ENCODE assay signal across 8 cellular contexts in the genomic region with DNA sequence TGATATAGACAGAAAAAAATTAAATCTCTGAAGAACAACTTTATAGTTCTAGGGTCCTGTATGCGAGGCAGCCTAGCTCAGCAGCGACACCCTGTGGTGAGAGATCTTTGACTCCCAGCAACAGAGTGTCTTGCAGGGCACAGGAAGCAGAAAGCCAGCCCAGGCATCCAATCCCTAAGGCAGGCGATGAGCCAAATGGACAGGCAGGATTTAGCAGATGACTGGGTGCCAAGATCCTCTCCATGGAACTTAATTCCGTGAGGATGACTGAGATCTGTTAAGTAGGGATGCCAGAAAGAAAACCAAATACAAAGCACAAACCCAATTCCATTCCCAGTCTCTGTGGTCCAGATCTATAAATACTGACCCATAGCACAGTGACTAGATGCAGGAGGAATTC. TPM values are rescaled to one million over a fixed set of nuclear protein-coding genes. Genes with fewer than 3 reads are reported as not detected.
DNase-seq lines count a peak whose midpoint lies in the region; ATAC-seq, FAIRE-seq and TF ChIP-seq lines count a peak whose summit lies in the region.

No MANE protein-coding gene starts in this region.

- no peak for TF ChIP-seq EP300 in A549 (IDR thresholded peaks at IDR 0.05)

- no peaks in the 10 kb centered on the region for H3K9me3 Mint-ChIP-seq in activated B cell treated with CpG ODN at 0.5 μM for 24 hours

- TF ChIP-seq RAD21 in A549 (conservative IDR thresholded peaks at IDR 0.05 in 1 of 2, IDR thresholded peaks at IDR 0.05 in 1 of 2): peak; percentile 86 to 92

- H3K27me3 Mint-ChIP-seq in activated B cell treated with CpG ODN at 0.5 μM for 24 hours: no peaks in the 10 kb centered on the region

- H3K4me1 ChIP-seq in A549 (peaks cover 31% of the 10 kb centered on the region), keratinocyte (ENCODE audit: control insufficient read depth, extremely low read depth, insufficient read depth, low read length) (no peaks in the 10 kb centered on the region)

- H3K27ac ChIP-seq in A549 (peak overlapping the region; percentile 64 to 81; a peak in 5 of 6 replicates), keratinocyte (ENCODE audit: control insufficient read depth, insufficient read depth, low read length) (no peak overlapping the region)

- H3K27me3 ChIP-seq in bronchial epithelial cell (ENCODE audit: control insufficient read depth, insufficient read depth, low read length): no peaks in the 10 kb centered on the region
- no peaks in the 10 kb centered on the region for H3K27me3 ChIP-seq in keratinocyte (ENCODE audit: control insufficient read depth, extremely low read depth, insufficient read depth, low read length)

- POLR2A ChIA-PET in A549 (lab: Yijun Ruan, JAX): no interaction called here
- POLR2A ChIA-PET in activated B cell treated with CpG ODN at 0.5 μM for 24 hours (lab: Charles Lee): no interaction called here

- no peak for TF ChIP-seq POLR2A in A549 (IDR thresholded peaks at IDR 0.05; ENCODE audit: low read length)

- H3K79me2 ChIP-seq in keratinocyte (ENCODE audit: control insufficient read depth, insufficient read depth, low read length): no peaks in the 10 kb centered on the region

- H2AFZ ChIP-seq in keratinocyte (ENCODE audit: control insufficient read depth, low read length): no peak overlapping the region

- dilution Hi-C loops in keratinocyte (cut with MboI; ENCODE audit: extremely low pct_ligation_motif_present, low sequenced_read_pairs): no loop called here

- 0% methylated on average over 4 of the region's 4 CpGs for WGBS in A549 (ENCODE audit: missing lambda C conversion rate)

- no peak overlapping the region for H3K27ac Mint-ChIP-seq in activated B cell treated with CpG ODN at 0.5 μM for 24 hours

- FAIRE-seq in A549 (lab: Jason Lieb, UNC): no peak
- peak; percentile 77 for FAIRE-seq in GM19239 (lab: Jason Lieb, UNC)
- peak; percentile 50 for FAIRE-seq in bronchial epithelial cell (lab: Jason Lieb, UNC)
- FAIRE-seq in keratinocyte (lab: Jason Lieb, UNC): peak; percentile 53

- intact Hi-C loops in activated B cell treated with CpG ODN at 0.5 μM for 24 hours (cut with micrococcal nuclease): loop anchor here (1.0 kb wide), 2 partner anchors 423 to 507 kb away; no protein-coding TSS in a partner anchor

- H3K36me3 Mint-ChIP-seq in activated B cell treated with CpG ODN at 0.5 μM for 24 hours (ENCODE audit: low read depth): peaks cover 13% of the 10 kb centered on the region

- ATAC-seq in A549 (peak; percentile 96 to 97), activated B cell treated with CpG ODN at 0.5 μM for 24 hours (ENCODE audit: low read depth) (peak; percentile 64), HG02970 (IDR thresholded peaks at IDR 0.05; ENCODE audit: low FRiP score, unreplicated experiment) (no peak)

- H3K4me3 ChIP-seq in A549 (no peak overlapping the region), bronchial epithelial cell (ENCODE audit: low read depth, low read length) (no peak overlapping the region), keratinocyte (ENCODE audit: control insufficient read depth in 2 of 3, extremely low read depth in 1 of 3, insufficient read depth in 2 of 3, low read depth in 1 of 3, low read length in 3 of 3) (no peak overlapping the region)

- CTCF ChIA-PET in A549 (lab: Yijun Ruan, JAX) (interaction anchor here (0.6 to 3.1 kb wide), 29 partner anchors 8 to 508 kb away, joined by 3 to 22 read pairs (median 4); no protein-coding TSS in a partner anchor), activated B cell treated with CpG ODN at 0.5 μM for 24 hours (lab: Charles Lee) (interaction anchor here (0.6 to 1.7 kb wide), 8 partner anchors 26 to 508 kb away, joined by 3 to 10 read pairs (median 4); no protein-coding TSS in a partner anchor)

- TF ChIP-seq CTCF in A549 (IDR thresholded peaks at IDR 0.05) (peak; percentile 79), activated B cell treated with CpG ODN at 0.5 μM for 24 hours (IDR thresholded peaks at IDR 0.05) (peak; percentile 44), bronchial epithelial cell (IDR thresholded peaks at IDR 0.05; ENCODE audit: insufficient read depth, low read length, severe bottlenecking) (peak; percentile 78), keratinocyte (optimal IDR thresholded peaks at IDR 0.05 in 1 of 3, IDR thresholded peaks at IDR 0.05 in 1 of 3, conservative IDR thresholded peaks at IDR 0.05 in 1 of 3; ENCODE audit: extremely low read depth in 1 of 3, insufficient read depth in 2 of 3, low read length in 3 of 3) (peak; percentile 83 to 93 (median 89))

- DNase-seq in A549 (ENCODE audit: low read depth in 1 of 2, low spot score in 1 of 2) (peak; percentile 43 to 86), GM19239 (ENCODE audit: insufficient read length, low spot score) (peak; percentile 57), NCI-H2227 treated with DMSO at 0.1 percent for 48 hours (lab: John Stamatoyannopoulos, UW) (peak; percentile 76), activated B cell treated with CpG ODN at 0.5 μM for 24 hours (peak; percentile 46), bronchial epithelial cell (ENCODE audit: low read depth) (peak; percentile 83), keratinocyte (ENCODE audit: low read depth, low spot score) (peak; percentile 56)
- peak; percentile 58 to 65 (median 63) for DNase-seq in stimulated activated CD4-positive, alpha-beta T cell treated with anti-CD3 and anti-CD28 coated beads, Interleukin-1b, Interleukin-23, amount 100 ng/mL, for 24 hours (ENCODE audit: low read depth in 4 of 4, low spot score in 1 of 4)

- peaks cover 2% of the 10 kb centered on the region for H3K36me3 ChIP-seq in bronchial epithelial cell (ENCODE audit: control insufficient read depth, insufficient read depth, low read length)
- H3K36me3 ChIP-seq in keratinocyte (ENCODE audit: control insufficient read depth in 2 of 2, extremely low read depth in 1 of 2, insufficient read depth in 2 of 2, low read length in 2 of 2): peaks cover 4 to 5% of the 10 kb centered on the region in 2 experiments

- no peaks in the 10 kb centered on the region for H3K9me3 ChIP-seq in A549
- H3K9me3 ChIP-seq in keratinocyte (ENCODE audit: control insufficient read depth, low read depth, low read length): no peaks in the 10 kb centered on the region

- no peaks in the 10 kb centered on the region for H3K9me1 ChIP-seq in keratinocyte (ENCODE audit: control insufficient read depth, extremely low read depth, insufficient read depth, low read length)

- no peak overlapping the region for H3K4me3 Mint-ChIP-seq in activated B cell treated with CpG ODN at 0.5 μM for 24 hours

- H3K9ac ChIP-seq in keratinocyte (ENCODE audit: control insufficient read depth, extremely low read depth, insufficient read depth, low read length): no peak overlapping the region

- H3K4me2 ChIP-seq in A549 (peak overlapping the region; percentile 25), keratinocyte (ENCODE audit: control insufficient read depth, extremely low read depth, insufficient read depth, low read depth, low read length) (no peak overlapping the region)

- no peaks in the 10 kb centered on the region for H4K20me1 ChIP-seq in keratinocyte (ENCODE audit: control insufficient read depth, extremely low read depth, insufficient read depth, low read length)

- no peaks in the 10 kb centered on the region for H3K4me1 Mint-ChIP-seq in activated B cell treated with CpG ODN at 0.5 μM for 24 hours

TF ChIP-seq in A549, 52 proteins besides CTCF, POLR2A, EP300 and RAD21:
- TF ChIP-seq ZSCAN20 (CRISPR knock-in tag; IDR thresholded peaks at IDR 0.05) (no peak), CBX2 (IDR thresholded peaks at IDR 0.05; ENCODE audit: borderline replicate concordance, low read depth) (no peak), TP53 (CRISPR knock-in tag; IDR thresholded peaks at IDR 0.05) (no peak), SMC3 (IDR thresholded peaks at IDR 0.05) (peak; percentile 84), HEYL (CRISPR knock-in tag; IDR thresholded peaks at IDR 0.05) (no peak), POLR2AphosphoS2 (conservative IDR thresholded peaks at IDR 0.05; ENCODE audit: low read length) (no peak)
- TF ChIP-seq, protein P1, sequence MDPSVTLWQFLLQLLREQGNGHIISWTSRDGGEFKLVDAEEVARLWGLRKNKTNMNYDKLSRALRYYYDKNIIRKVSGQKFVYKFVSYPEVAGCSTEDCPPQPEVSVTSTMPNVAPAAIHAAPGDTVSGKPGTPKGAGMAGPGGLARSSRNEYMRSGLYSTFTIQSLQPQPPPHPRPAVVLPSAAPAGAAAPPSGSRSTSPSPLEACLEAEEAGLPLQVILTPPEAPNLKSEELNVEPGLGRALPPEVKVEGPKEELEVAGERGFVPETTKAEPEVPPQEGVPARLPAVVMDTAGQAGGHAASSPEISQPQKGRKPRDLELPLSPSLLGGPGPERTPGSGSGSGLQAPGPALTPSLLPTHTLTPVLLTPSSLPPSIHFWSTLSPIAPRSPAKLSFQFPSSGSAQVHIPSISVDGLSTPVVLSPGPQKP (IDR thresholded peaks at IDR 0.05; ENCODE audit: low read depth, low read length): no peak
- TF ChIP-seq, protein P2, sequence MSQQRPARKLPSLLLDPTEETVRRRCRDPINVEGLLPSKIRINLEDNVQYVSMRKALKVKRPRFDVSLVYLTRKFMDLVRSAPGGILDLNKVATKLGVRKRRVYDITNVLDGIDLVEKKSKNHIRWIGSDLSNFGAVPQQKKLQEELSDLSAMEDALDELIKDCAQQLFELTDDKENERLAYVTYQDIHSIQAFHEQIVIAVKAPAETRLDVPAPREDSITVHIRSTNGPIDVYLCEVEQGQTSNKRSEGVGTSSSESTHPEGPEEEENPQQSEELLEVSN (IDR thresholded peaks at IDR 0.05; ENCODE audit: borderline replicate concordance, low read depth): no peak

RNA-seq across cellular contexts. Expression of a gene that starts 38.8 kb away (rescaled TPM):
- polyA plus RNA-seq in A549 (2011; rRNA removed): 23.1 and 24.3 TPM in 2 replicates
- 4.3 and 4.8 TPM in 2 replicates for polyA plus RNA-seq in A549 (2012; cell fraction: cytosol; rRNA removed)
- 4.8 and 6.9 TPM in 2 replicates for polyA plus RNA-seq in A549 (2012; cell fraction: nucleus; rRNA removed)
- polyA plus RNA-seq in A549 (2017; fragmentation: RNase III; extraction: RNeasy Plus Mini Kit Qiagen cat#74134 plus additional on column Dnase treatment): 7.6 to 9.0 TPM (median 8.4 TPM) in 3 replicates
- 24.9 and 27.6 TPM in 2 replicates for polyA minus RNA-seq in A549 (2011; rRNA and poly(A)+ RNA removed)
- total RNA-seq in activated B cell treated with CpG ODN at 0.5 μM for 24 hours: 8.1 and 10.6 TPM in 2 replicates
- 26.3 and 32.1 TPM in 2 replicates for total RNA-seq in bronchial epithelial cell
- 9.2 to 12.9 TPM (median 11.5 TPM) in 3 replicates for polyA plus RNA-seq in keratinocyte
- 4.3 TPM for polyA plus RNA-seq in keratinocyte (2011; ENCODE audit: low read depth)
- polyA plus RNA-seq in keratinocyte (2011; cell fraction: cytosol; rRNA removed): 7.7 and 10.9 TPM in 2 replicates
- 16.3 and 19.4 TPM in 2 replicates for polyA plus RNA-seq in keratinocyte (2011; cell fraction: nucleus; rRNA removed)
- 2.6 and 10.9 TPM in 2 replicates for polyA plus RNA-seq in keratinocyte (2012; ENCODE audit: low replicate concordance)
- polyA minus RNA-seq in keratinocyte: 8.9 to 30.1 TPM (median 18.7 TPM) in 3 replicates
- 6.3 TPM for polyA minus RNA-seq in keratinocyte (2011; cell fraction: cytosol; rRNA and poly(A)+ RNA removed)
- 20.0 and 32.8 TPM in 2 replicates for polyA minus RNA-seq in keratinocyte (2011; cell fraction: nucleus; rRNA and poly(A)+ RNA removed)
